Comparison of ENCODE assay signal across 8 cellular contexts in genomic region chr2:6909431-6910385, GRCh38. TPM values are rescaled to one million over a fixed set of nuclear protein-coding genes. Genes with fewer than 3 reads are reported as not detected.
DNase-seq lines count a peak whose midpoint lies in the region; ATAC-seq and TF ChIP-seq lines count a peak whose summit lies in the region.

No MANE protein-coding gene starts in this region.

- H3K4me3 Mint-ChIP-seq in activated CD8-positive, alpha-beta memory T cell treated with anti-CD3 and anti-CD28 coated beads, Interleukin-2, amount 10 ng/mL, durations not matched to agents 7 days and 5 days = peak overlapping the region; percentile 50
- H3K4me3 Mint-ChIP-seq in stimulated activated memory B cell treated with anti-CD40 and anti-IgM and Interleukin-4, amounts not matched to agents 10 μg/mL and 1 μg/mL and 100 μg/mL, for 72 hours = peak overlapping the region; percentile 32
- no peak overlapping the region for H3K4me3 Mint-ChIP-seq in WTC11

- H3K27me3 Mint-ChIP-seq in activated CD8-positive, alpha-beta memory T cell treated with anti-CD3 and anti-CD28 coated beads, Interleukin-2, amount 10 ng/mL, durations not matched to agents 7 days and 5 days = peaks cover 11% of the 10 kb centered on the region
- no peaks in the 10 kb centered on the region for H3K27me3 Mint-ChIP-seq in stimulated activated memory B cell treated with anti-CD40 and anti-IgM and Interleukin-4, amounts not matched to agents 10 μg/mL and 1 μg/mL and 100 μg/mL, for 72 hours
- H3K27me3 Mint-ChIP-seq in WTC11 (ENCODE audit: low read depth) = peaks cover 8% of the 10 kb centered on the region

- peaks cover 5% of the 10 kb centered on the region for H3K9me3 Mint-ChIP-seq in activated CD8-positive, alpha-beta memory T cell treated with anti-CD3 and anti-CD28 coated beads, Interleukin-2, amount 10 ng/mL, durations not matched to agents 7 days and 5 days (ENCODE audit: low read depth)
- no peaks in the 10 kb centered on the region for H3K9me3 Mint-ChIP-seq in stimulated activated memory B cell treated with anti-CD40 and anti-IgM and Interleukin-4, amounts not matched to agents 10 μg/mL and 1 μg/mL and 100 μg/mL, for 72 hours
- peaks cover 11% of the 10 kb centered on the region; the same call in 1 of the 2 replicates for H3K9me3 Mint-ChIP-seq in WTC11

- POLR2A ChIA-PET in WTC11 (lab: Charles Lee) = no interaction called here

- peak; percentile 84 for ATAC-seq in activated CD8-positive, alpha-beta memory T cell treated with anti-CD3 and anti-CD28 coated beads, Interleukin-2, amount 10 ng/mL, durations not matched to agents 7 days and 5 days
- peak; percentile 99 for ATAC-seq in HG02981 (IDR thresholded peaks at IDR 0.05; ENCODE audit: unreplicated experiment)
- peak; percentile 93 for ATAC-seq in stimulated activated memory B cell treated with anti-CD40 and anti-IgM and Interleukin-4, amounts not matched to agents 10 μg/mL and 1 μg/mL and 100 μg/mL, for 72 hours
- ATAC-seq in WTC11 = no peak

- peak; percentile 83 for DNase-seq in activated CD8-positive, alpha-beta memory T cell treated with anti-CD3 and anti-CD28 coated beads, Interleukin-2, amount 10 ng/mL, durations not matched to agents 7 days and 5 days
- no peak for DNase-seq in activated CD8-positive, alpha-beta memory T cell treated with anti-CD3 and anti-CD28 coated beads, Interleukin-2, amount 50 U/mL, for 4 hours
- peak; percentile 70 for DNase-seq in SKM-1 treated with dmso at 0.1 percent for 144 hours (lab: John Stamatoyannopoulos, UW; ENCODE audit: unreplicated experiment)
- no peak for DNase-seq in NCI-H82 treated with DMSO at 0.1 percent for 48 hours (lab: John Stamatoyannopoulos, UW; ENCODE audit: unreplicated experiment)
- DNase-seq in islet precursor cell = no peak
- DNase-seq in WTC11 (ENCODE audit: low spot score) = no peak

- peak overlapping the region; percentile 86 for H3K27ac Mint-ChIP-seq in activated CD8-positive, alpha-beta memory T cell treated with anti-CD3 and anti-CD28 coated beads, Interleukin-2, amount 10 ng/mL, durations not matched to agents 7 days and 5 days
- H3K27ac Mint-ChIP-seq in stimulated activated memory B cell treated with anti-CD40 and anti-IgM and Interleukin-4, amounts not matched to agents 10 μg/mL and 1 μg/mL and 100 μg/mL, for 72 hours = peak overlapping the region; percentile 74
- H3K27ac Mint-ChIP-seq in WTC11 = no peak overlapping the region

- H3K36me3 Mint-ChIP-seq in activated CD8-positive, alpha-beta memory T cell treated with anti-CD3 and anti-CD28 coated beads, Interleukin-2, amount 10 ng/mL, durations not matched to agents 7 days and 5 days = peaks cover 83% of the 10 kb centered on the region
- H3K36me3 Mint-ChIP-seq in stimulated activated memory B cell treated with anti-CD40 and anti-IgM and Interleukin-4, amounts not matched to agents 10 μg/mL and 1 μg/mL and 100 μg/mL, for 72 hours = no peaks in the 10 kb centered on the region
- no peaks in the 10 kb centered on the region for H3K36me3 Mint-ChIP-seq in WTC11

- H3K4me1 Mint-ChIP-seq in activated CD8-positive, alpha-beta memory T cell treated with anti-CD3 and anti-CD28 coated beads, Interleukin-2, amount 10 ng/mL, durations not matched to agents 7 days and 5 days = peaks cover 86% of the 10 kb centered on the region
- peaks cover 29% of the 10 kb centered on the region for H3K4me1 Mint-ChIP-seq in stimulated activated memory B cell treated with anti-CD40 and anti-IgM and Interleukin-4, amounts not matched to agents 10 μg/mL and 1 μg/mL and 100 μg/mL, for 72 hours
- H3K4me1 Mint-ChIP-seq in WTC11 = peaks cover under 1% of the 10 kb centered on the region

- CTCF ChIA-PET in activated CD8-positive, alpha-beta memory T cell treated with anti-CD3 and anti-CD28 coated beads, Interleukin-2, amount 10 ng/mL, durations not matched to agents 7 days and 5 days (lab: Charles Lee) = interaction anchor here (1.1 to 3.3 kb wide), 5 partner anchors 12 to 135 kb away, joined by 3 to 28 read pairs (median 6); partner anchors contain the start of gene CMPK2
- CTCF ChIA-PET in WTC11 (lab: Charles Lee) = interaction anchor here (1.5 kb wide), 1 partner anchor 13 kb away, joined by 4 read pairs; no protein-coding TSS in a partner anchor

- TF ChIP-seq CTCF in WTC11 (IDR thresholded peaks at IDR 0.05) = no peak

TF ChIP-seq in WTC11, 78 proteins besides CTCF, POLR2A, EP300 and RAD21 (continues in another document):
- TF ChIP-seq RELA (CRISPR knock-in tag; IDR thresholded peaks at IDR 0.05; ENCODE audit: borderline replicate concordance) (no peak), NFE2L1 (CRISPR knock-in tag; IDR thresholded peaks at IDR 0.05) (no peak), TEAD4 (CRISPR knock-in tag; IDR thresholded peaks at IDR 0.05) (no peak), PRRX2 (CRISPR knock-in tag; IDR thresholded peaks at IDR 0.05) (no peak), CDX4 (CRISPR knock-in tag; IDR thresholded peaks at IDR 0.05; ENCODE audit: borderline replicate concordance) (no peak), ATF1 (CRISPR knock-in tag; IDR thresholded peaks at IDR 0.05) (no peak), NR2C2 (CRISPR knock-in tag; IDR thresholded peaks at IDR 0.05) (no peak), OVOL2 (CRISPR knock-in tag; IDR thresholded peaks at IDR 0.05; ENCODE audit: borderline replicate concordance) (no peak), ZNF121 (CRISPR knock-in tag; IDR thresholded peaks at IDR 0.05) (no peak), ETV6 (CRISPR knock-in tag; IDR thresholded peaks at IDR 0.05) (no peak), GABPB1 (CRISPR knock-in tag; IDR thresholded peaks at IDR 0.05) (no peak), GRHL2 (CRISPR knock-in tag; IDR thresholded peaks at IDR 0.05; ENCODE audit: insufficient replicate concordance, severe bottlenecking) (no peak), ELF4 (CRISPR knock-in tag; IDR thresholded peaks at IDR 0.05; ENCODE audit: low read depth) (no peak), STAT6 (CRISPR knock-in tag; conservative IDR thresholded peaks at IDR 0.05; ENCODE audit: low read depth) (no peak)
- TF ChIP-seq, protein P1, sequence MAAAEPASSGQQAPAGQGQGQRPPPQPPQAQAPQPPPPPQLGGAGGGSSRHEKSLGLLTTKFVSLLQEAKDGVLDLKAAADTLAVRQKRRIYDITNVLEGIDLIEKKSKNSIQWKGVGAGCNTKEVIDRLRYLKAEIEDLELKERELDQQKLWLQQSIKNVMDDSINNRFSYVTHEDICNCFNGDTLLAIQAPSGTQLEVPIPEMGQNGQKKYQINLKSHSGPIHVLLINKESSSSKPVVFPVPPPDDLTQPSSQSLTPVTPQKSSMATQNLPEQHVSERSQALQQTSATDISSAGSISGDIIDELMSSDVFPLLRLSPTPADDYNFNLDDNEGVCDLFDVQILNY (CRISPR knock-in tag; IDR thresholded peaks at IDR 0.05) = no peak

RNA-seq across cellular contexts. Expression of gene RNF144A, which starts 7.5 kb away (rescaled TPM):
- total RNA-seq in activated CD8-positive, alpha-beta memory T cell treated with anti-CD3 and anti-CD28 coated beads, Interleukin-2, amount 10 ng/mL, durations not matched to agents 7 days and 5 days = 10 to 100 TPM; 20.0 to 35.5 TPM
- total RNA-seq in WTC11 (2021) = 12.5 to 13.6 TPM (median 12.8 TPM) in 3 replicates

RNA-seq across cellular contexts. Expression of gene RSAD2, which starts 32.1 kb away (rescaled TPM):
- 100 to 1,000 TPM in 1 of 2 experiments, 10 to 100 TPM in 1; 83.0 to 183 TPM for total RNA-seq in activated CD8-positive, alpha-beta memory T cell treated with anti-CD3 and anti-CD28 coated beads, Interleukin-2, amount 10 ng/mL, durations not matched to agents 7 days and 5 days
- total RNA-seq in WTC11 (2021) = not detected in 3 replicates

RNA-seq across cellular contexts. Expression of gene CMPK2, which starts 44.0 kb away (rescaled TPM):
- total RNA-seq in activated CD8-positive, alpha-beta memory T cell treated with anti-CD3 and anti-CD28 coated beads, Interleukin-2, amount 10 ng/mL, durations not matched to agents 7 days and 5 days = 100 to 1,000 TPM in 1 of 2 experiments, 10 to 100 TPM in 1; 81.3 to 164 TPM
- 0.13 to 0.32 TPM (median 0.16 TPM) in 3 replicates for total RNA-seq in WTC11 (2021)

Comparison
In these comparisons a context has a peak if more than half of its experiments do, and no peak if none do; other contexts are left out.
1. DNase-seq: peak in activated CD8-positive, alpha-beta memory T cell treated with anti-CD3 and anti-CD28 coated beads, Interleukin-2, amount 10 ng/mL, durations not matched to agents 7 days and 5 days (single experiment) and SKM-1 treated with dmso at 0.1 percent for 144 hours (single experiment); none in activated CD8-positive, alpha-beta memory T cell treated with anti-CD3 and anti-CD28 coated beads, Interleukin-2, amount 50 U/mL, for 4 hours (single experiment), NCI-H82 treated with DMSO at 0.1 percent for 48 hours (single experiment), islet precursor cell (single experiment) and WTC11 (single experiment).
2. RNA of gene RSAD2, which starts 32.1 kb away (total RNA-seq): 83.0 to 183 TPM in activated CD8-positive, alpha-beta memory T cell treated with anti-CD3 and anti-CD28 coated beads, Interleukin-2, amount 10 ng/mL, durations not matched to agents 7 days and 5 days; not detected in WTC11; every median in the first group is over 10 times any median in the second.
3. RNA of gene CMPK2, which starts 44.0 kb away (total RNA-seq): 81.3 to 164 TPM in activated CD8-positive, alpha-beta memory T cell treated with anti-CD3 and anti-CD28 coated beads, Interleukin-2, amount 10 ng/mL, durations not matched to agents 7 days and 5 days; 0.13 to 0.32 TPM in WTC11; every median in the first group is over 10 times any median in the second.